ENCODE assay signal across 18 cellular contexts in the genomic region with DNA sequence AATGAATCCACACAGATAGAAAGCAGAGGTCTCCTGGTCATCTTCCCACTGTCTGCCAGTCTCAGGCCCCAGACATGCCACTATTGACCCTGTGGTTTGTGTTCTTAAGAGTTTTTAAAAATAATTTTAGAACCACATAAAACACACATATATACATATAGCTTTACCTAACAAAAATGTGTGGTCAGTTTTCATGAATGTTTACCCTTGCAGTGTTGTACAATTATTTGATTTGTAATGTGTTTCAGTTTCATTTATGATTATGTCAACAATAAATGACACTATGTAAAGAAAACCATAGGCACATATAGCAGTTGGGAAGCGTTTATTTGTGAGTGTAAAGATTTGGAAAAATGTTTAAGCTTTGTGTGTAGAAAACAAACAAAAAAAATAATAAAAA.
"Had no signal": no experiment of that assay in that cellular context is flagged by ENCODE, and none has a peak within 500 bp of the region (broad histone marks: within the 10 kb centered on the region; RNA-seq: fewer than 3 reads in every experiment).

No MANE protein-coding gene starts in this region.

- H3K4me3 ChIP-seq: MG63, SJCRH30 had no signal

- ATAC-seq: Panc1, SK-N-SH treated with all-trans-retinoic acid at 6 μM for 48 hours had no signal

- DNase-seq: KBM-7, MG63, NCI-H1092, NCI-H1105 treated with DMSO at 0.1 percent for 48 hours, NCI-H1417 treated with DMSO at 0.1 percent for 48 hours, NCI-H146, NCI-H1694 treated with DMSO at 0.1 percent for 48 hours, NCI-H1930, NCI-H2081, NCI-H2107, NCI-H2227 treated with DMSO at 0.1 percent for 48 hours, NCI-H524, NCI-H69, NCI-H774, SHP77, SJCRH30 had no signal
